ENCODE assay signal across 17 cellular contexts in the genomic region with DNA sequence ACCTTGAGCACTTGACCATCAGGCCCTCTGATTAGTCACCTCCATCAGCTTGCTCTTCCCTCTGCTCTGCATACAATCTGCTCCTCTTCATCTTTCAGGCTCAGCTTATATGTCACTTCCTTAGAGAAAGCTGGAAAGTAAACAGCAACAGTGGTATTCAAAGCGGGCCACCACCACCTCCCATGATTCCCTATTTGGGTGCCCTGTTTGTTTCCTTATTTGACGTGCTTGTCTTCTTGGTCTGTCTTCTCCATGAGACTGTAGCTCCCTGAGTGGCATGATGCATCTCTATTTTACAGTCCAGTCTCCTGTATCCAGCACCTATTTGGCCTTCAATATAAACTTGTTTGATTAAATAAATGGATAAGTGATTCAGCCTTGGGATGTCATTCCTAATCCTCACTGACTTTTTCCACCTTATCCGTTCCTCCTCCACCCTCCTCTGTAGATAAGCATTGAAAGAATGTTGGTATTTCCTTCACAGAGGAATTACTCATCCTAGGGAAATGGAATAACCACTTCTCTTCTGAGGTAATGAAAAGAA.
DNase-seq lines count a peak whose midpoint lies in the region; ATAC-seq, FAIRE-seq and TF ChIP-seq lines count a peak whose summit lies in the region.
"Had no signal": no experiment of that assay in that cellular context is flagged by ENCODE, and none has a peak within 500 bp of the region (broad histone marks: within the 10 kb centered on the region; RNA-seq: fewer than 3 reads in every experiment).

No MANE protein-coding gene starts in this region.

- H3K4me1 Mint-ChIP-seq in mesothelial cell of epicardium: peaks cover 15% of the 10 kb centered on the region
- H3K4me1 Mint-ChIP-seq in activated T-cell treated with anti-CD3 and anti-CD28 coated beads, Interleukin-2, amount 50 U/mL, for 4 hours (ENCODE audit: low read depth): peaks cover 4% of the 10 kb centered on the region

- no peak overlapping the region for H3K4me3 ChIP-seq in epithelial cell of esophagus (ENCODE audit: low read length)
- H3K4me3 ChIP-seq: BLaER1 treated with 17β-estradiol and CSF1 and Interleukin-3, amounts not matched to agents 10 nM and 100 nM; pancreas had no signal

- ATAC-seq in activated T-cell treated with anti-CD3 and anti-CD28 coated beads, Interleukin-2, amount 50 U/mL, for 4 hours: no peak
- ATAC-seq in GM18909 (IDR thresholded peaks at IDR 0.05; ENCODE audit: poor library complexity, unreplicated experiment): no peak
- ATAC-seq in HG02759 (IDR thresholded peaks at IDR 0.05; ENCODE audit: unreplicated experiment): no peak
- ATAC-seq: pancreas; stimulated activated memory B cell treated with anti-CD40 and anti-IgM and Interleukin-4, amounts not matched to agents 10 μg/mL and 1 μg/mL and 100 μg/mL, for 72 hours had no signal

- no peaks in the 10 kb centered on the region for H3K27me3 Mint-ChIP-seq in mesothelial cell of epicardium (ENCODE audit: low read depth)
- no peaks in the 10 kb centered on the region for H3K27me3 Mint-ChIP-seq in activated T-cell treated with anti-CD3 and anti-CD28 coated beads, Interleukin-2, amount 50 U/mL, for 4 hours (ENCODE audit: low read depth)
- H3K27me3 Mint-ChIP-seq: stimulated activated memory B cell treated with anti-CD40 and anti-IgM and Interleukin-4, amounts not matched to agents 10 μg/mL and 1 μg/mL and 100 μg/mL, for 72 hours had no signal

- no peaks in the 10 kb centered on the region for H3K36me3 Mint-ChIP-seq in mesothelial cell of epicardium
- no peaks in the 10 kb centered on the region for H3K36me3 Mint-ChIP-seq in activated T-cell treated with anti-CD3 and anti-CD28 coated beads, Interleukin-2, amount 50 U/mL, for 4 hours (ENCODE audit: insufficient read depth)
- H3K36me3 Mint-ChIP-seq: stimulated activated memory B cell treated with anti-CD40 and anti-IgM and Interleukin-4, amounts not matched to agents 10 μg/mL and 1 μg/mL and 100 μg/mL, for 72 hours had no signal

- DNase-seq in CD1c-positive myeloid dendritic cell (ENCODE audit: extremely low spot score) (peak; percentile 77), RCC 7860 (ENCODE audit: low spot score) (peak; percentile 95), epithelial cell of esophagus (ENCODE audit: low read depth) (peak; percentile 70), mesothelial cell of epicardium (ENCODE audit: low spot score in 2 of 2, unreplicated experiment in 2 of 2) (no peak), NCI-H1694 (lab: John Stamatoyannopoulos, UW) (no peak)
- no peak for DNase-seq in activated T-cell treated with anti-CD3 and anti-CD28 coated beads, Interleukin-2, amount 50 U/mL, for 4 hours
- DNase-seq: activated CD4-positive, alpha-beta T cell treated with anti-CD3 and anti-CD28 coated beads, Interleukin-2, amount 10 ng/mL, durations not matched to agents 7 days and 5 days; activated gamma-delta T cell treated with Interleukin-2 at 50 U/mL for 16 hours; NCI-H1436; NCI-H82; pancreas; stimulated activated CD4-positive, alpha-beta T cell treated with anti-CD3 and anti-CD28 coated beads, Interleukin-2, amount 100 ng/mL, for 24 hours had no signal

- H3K4me3 Mint-ChIP-seq in mesothelial cell of epicardium: no peak overlapping the region
- no peak overlapping the region for H3K4me3 Mint-ChIP-seq in activated T-cell treated with anti-CD3 and anti-CD28 coated beads, Interleukin-2, amount 50 U/mL, for 4 hours
- H3K4me3 Mint-ChIP-seq: activated CD4-positive, alpha-beta T cell treated with anti-CD3 and anti-CD28 coated beads, Interleukin-2, amount 10 ng/mL, durations not matched to agents 7 days and 5 days; stimulated activated memory B cell treated with anti-CD40 and anti-IgM and Interleukin-4, amounts not matched to agents 10 μg/mL and 1 μg/mL and 100 μg/mL, for 72 hours had no signal

- peak overlapping the region; percentile 31 for H3K27ac Mint-ChIP-seq in mesothelial cell of epicardium
- H3K27ac Mint-ChIP-seq: activated CD4-positive, alpha-beta T cell treated with anti-CD3 and anti-CD28 coated beads, Interleukin-2, amount 10 ng/mL, durations not matched to agents 7 days and 5 days; stimulated activated memory B cell treated with anti-CD40 and anti-IgM and Interleukin-4, amounts not matched to agents 10 μg/mL and 1 μg/mL and 100 μg/mL, for 72 hours had no signal

- FAIRE-seq in RCC 7860 (lab: Jason Lieb, UNC): peak; percentile 92
- FAIRE-seq: colon, pancreas had no signal

- H3K9me3 Mint-ChIP-seq in mesothelial cell of epicardium: no peaks in the 10 kb centered on the region
- H3K9me3 Mint-ChIP-seq in activated T-cell treated with anti-CD3 and anti-CD28 coated beads, Interleukin-2, amount 50 U/mL, for 4 hours: no peaks in the 10 kb centered on the region
- H3K9me3 Mint-ChIP-seq: activated CD4-positive, alpha-beta T cell treated with anti-CD3 and anti-CD28 coated beads, Interleukin-2, amount 10 ng/mL, durations not matched to agents 7 days and 5 days had no signal

- TF ChIP-seq CTCF in epithelial cell of esophagus (IDR thresholded peaks at IDR 0.05; ENCODE audit: insufficient read depth, low read depth, low read length, missing control alignments) (no peak), mesothelial cell of epicardium (IDR thresholded peaks at IDR 0.05; ENCODE audit: unreplicated experiment) (no peak)

Comparison
In these comparisons a context has a peak if more than half of its experiments do, and no peak if none do; other contexts are left out.
1. DNase-seq: peak in CD1c-positive myeloid dendritic cell (single experiment), RCC 7860 (single experiment) and epithelial cell of esophagus (single experiment); none in mesothelial cell of epicardium (0 of 2), activated T-cell treated with anti-CD3 and anti-CD28 coated beads, Interleukin-2, amount 50 U/mL, for 4 hours (single experiment) and NCI-H1694 (single experiment).